11 cellular contexts compared by ENCODE assay signal in the genomic region with DNA sequence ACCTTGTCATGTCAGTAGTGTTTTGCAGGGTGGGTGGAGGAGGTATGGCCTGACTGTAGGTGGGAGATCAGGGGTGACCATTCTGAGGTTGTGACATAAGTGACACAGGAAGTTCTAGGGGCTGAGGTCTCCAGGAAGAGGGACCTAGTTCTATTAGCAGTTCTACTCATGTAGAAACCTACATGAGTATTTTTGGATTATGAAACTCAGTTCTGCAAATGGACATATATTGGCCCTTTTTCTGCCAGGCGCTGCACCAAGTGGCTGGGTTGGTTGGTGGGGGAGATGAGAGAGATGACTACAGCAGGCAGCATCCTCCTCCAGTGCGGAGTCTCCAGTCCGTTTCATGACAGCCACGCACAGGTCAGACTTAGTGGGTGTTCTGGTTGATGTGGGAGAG. TPM values are rescaled to one million over a fixed set of nuclear protein-coding genes. Genes with fewer than 3 reads are reported as not detected.
DNase-seq lines count a peak whose midpoint lies in the region; ATAC-seq, FAIRE-seq and TF ChIP-seq lines count a peak whose summit lies in the region.
"Had no signal": no experiment of that assay in that cellular context is flagged by ENCODE, and none has a peak within 500 bp of the region (broad histone marks: within the 10 kb centered on the region; RNA-seq: fewer than 3 reads in every experiment).

No MANE protein-coding gene starts in this region.

- CTCF ChIA-PET in CD4-positive, alpha-beta memory T cell (lab: Charles Lee; ENCODE audit: partially characterized antibody): interaction anchor here (1.9 kb wide), 1 partner anchor 23 kb away, joined by 5 read pairs; no protein-coding TSS in a partner anchor

- H3K4me1 Mint-ChIP-seq in CD4-positive, alpha-beta memory T cell: peaks cover 58 to 94% (median 72%) of the 10 kb centered on the region in 4 donors
- H3K4me1 Mint-ChIP-seq in activated naive CD8-positive, alpha-beta T cell treated with anti-CD3 and anti-CD28 coated beads for 36 hours: peaks cover 63% of the 10 kb centered on the region

- intact Hi-C loops in CD4-positive, alpha-beta memory T cell (cut with micrococcal nuclease): no loop called here

- peaks cover 6% of the 10 kb centered on the region for H3K36me3 ChIP-seq in CD4-positive, alpha-beta memory T cell (ENCODE audit: insufficient read depth, low read length)
- H3K36me3 ChIP-seq: sigmoid colon had no signal

- no peak overlapping the region for H3K4me3 ChIP-seq in CD4-positive, alpha-beta memory T cell (ENCODE audit: low read length in 2 of 2)
- H3K4me3 ChIP-seq: sigmoid colon had no signal

- H3K27ac Mint-ChIP-seq in CD4-positive, alpha-beta memory T cell: peak overlapping the region in 4 of 7 donors; percentile 30 to 98 (median 51)
- peak overlapping the region; percentile 13 for H3K27ac Mint-ChIP-seq in activated naive CD8-positive, alpha-beta T cell treated with anti-CD3 and anti-CD28 coated beads for 36 hours

- TF ChIP-seq POLR2A in H54 (IDR thresholded peaks at IDR 0.05; ENCODE audit: low read depth, low read length): no peak

- H3K9me3 ChIP-seq in CD4-positive, alpha-beta memory T cell (ENCODE audit: control insufficient read depth in 1 of 2, low read length in 2 of 2): no peaks in the 10 kb centered on the region
- H3K9me3 ChIP-seq: sigmoid colon had no signal

- peaks cover 0 to 5% (median 0%) of the 10 kb centered on the region in 8 donors for H3K9me3 Mint-ChIP-seq in CD4-positive, alpha-beta memory T cell
- H3K9me3 Mint-ChIP-seq in activated naive CD8-positive, alpha-beta T cell treated with anti-CD3 and anti-CD28 coated beads for 36 hours: no peaks in the 10 kb centered on the region

- ATAC-seq in GM18873 (IDR thresholded peaks at IDR 0.05; ENCODE audit: low FRiP score, unreplicated experiment) (peak; percentile 27), HG03066 (IDR thresholded peaks at IDR 0.05; ENCODE audit: low read depth, unreplicated experiment) (peak; percentile 36)

- no peaks in the 10 kb centered on the region for H3K27me3 ChIP-seq in CD4-positive, alpha-beta memory T cell (ENCODE audit: insufficient read depth, low read length)
- H3K27me3 ChIP-seq: sigmoid colon had no signal

- no peak overlapping the region for H3K27ac ChIP-seq in CD4-positive, alpha-beta memory T cell (ENCODE audit: low read depth, low read length)
- H3K27ac ChIP-seq: epithelial cell of prostate had no signal

- no peak for FAIRE-seq in H54 (lab: Jason Lieb, UNC)

- DNase-seq in CD4-positive, alpha-beta memory T cell: no peak
- no peak for DNase-seq in activated naive CD8-positive, alpha-beta T cell treated with anti-CD3 and anti-CD28 coated beads for 36 hours
- DNase-seq in stimulated activated CD4-positive, alpha-beta T cell treated with anti-CD3 and anti-CD28 coated beads, Interleukin-4, amount 100 ng/mL, for 24 hours: no peak
- no peak for DNase-seq in H54 (ENCODE audit: insufficient read length, low spot score)
- DNase-seq in NCI-H1105 treated with DMSO at 0.1 percent for 48 hours (lab: John Stamatoyannopoulos, UW): no peak
- no peak for DNase-seq in NCI-H524 (lab: John Stamatoyannopoulos, UW)
- DNase-seq: kidney glomerular epithelial cell, sigmoid colon had no signal

- H3K27me3 Mint-ChIP-seq in CD4-positive, alpha-beta memory T cell: no peaks in the 10 kb centered on the region
- H3K27me3 Mint-ChIP-seq in activated naive CD8-positive, alpha-beta T cell treated with anti-CD3 and anti-CD28 coated beads for 36 hours: no peaks in the 10 kb centered on the region

- peaks cover 13 to 49% of the 10 kb centered on the region in 2 donors for H3K36me3 Mint-ChIP-seq in CD4-positive, alpha-beta memory T cell
- peaks cover 40% of the 10 kb centered on the region for H3K36me3 Mint-ChIP-seq in activated naive CD8-positive, alpha-beta T cell treated with anti-CD3 and anti-CD28 coated beads for 36 hours

- POLR2A ChIA-PET in CD4-positive, alpha-beta memory T cell (lab: Charles Lee; ENCODE audit: partially characterized antibody): interaction anchor here (1.8 kb wide), 1 partner anchor 24 kb away, joined by 6 read pairs; no protein-coding TSS in a partner anchor

- H3K4me1 ChIP-seq in CD4-positive, alpha-beta memory T cell (ENCODE audit: insufficient read depth, low read length): peaks cover 86% of the 10 kb centered on the region

- peak overlapping the region in 7 of 8 donors; percentile 23 to 74 (median 42) for H3K4me3 Mint-ChIP-seq in CD4-positive, alpha-beta memory T cell
- H3K4me3 Mint-ChIP-seq in activated naive CD8-positive, alpha-beta T cell treated with anti-CD3 and anti-CD28 coated beads for 36 hours: no peak overlapping the region

RNA-seq across cellular contexts. Expression of gene PRDM2, which starts 54.0 kb away (rescaled TPM):
- total RNA-seq in CD4-positive, alpha-beta memory T cell: 100 to 1,000 TPM; 113 to 118 TPM
- 10 to 100 TPM in 1 of 2 donors, 1 to 10 TPM in 1; 6.7 to 23.5 TPM for polyA plus RNA-seq in CD4-positive, alpha-beta memory T cell
- total RNA-seq in activated naive CD8-positive, alpha-beta T cell treated with anti-CD3 and anti-CD28 coated beads for 36 hours: 10 to 100 TPM; 47.3 to 57.5 TPM
